Comparison of ENCODE assay signal across 18 cellular contexts in genomic region chr11:107140988-107141387, GRCh38.
"Had no signal": no experiment of that assay in that cellular context is flagged by ENCODE, and none has a peak within 500 bp of the region (broad histone marks: within the 10 kb centered on the region; RNA-seq: fewer than 3 reads in every experiment).

No MANE protein-coding gene starts in this region.

- H3K4me1 ChIP-seq: heart left ventricle, neural progenitor cell, pancreas, right lobe of liver, spleen, testis, tibial nerve had no signal

- DNase-seq: effector memory CD4-positive, alpha-beta T cell; heart left ventricle; hippocampal formation; mammary epithelial cell; natural killer cell; nucleus accumbens; pancreas; right lobe of liver; spleen; stimulated activated CD4-positive, alpha-beta T cell treated with anti-CD3 and anti-CD28 coated beads, Interleukin-15, amount 100 ng/mL, for 24 hours; stimulated activated CD4-positive, alpha-beta T cell treated with anti-CD3 and anti-CD28 coated beads, Interleukin-1b, Interleukin-23, amount 100 ng/mL, for 48 hours; stimulated activated CD4-positive, alpha-beta T cell treated with anti-CD3 and anti-CD28 coated beads, Interleukin-4, amount 100 ng/mL, for 24 hours; testis had no signal

- ATAC-seq: esophagus mucosa; heart left ventricle; left lobe of liver; natural killer cell; pancreas; right lobe of liver; stimulated activated memory B cell treated with anti-CD40 and anti-IgM and Interleukin-4, amounts not matched to agents 10 μg/mL and 1 μg/mL and 100 μg/mL, for 72 hours had no signal

- H3K9ac ChIP-seq: neural progenitor cell had no signal

- H3K9me3 ChIP-seq: pancreas, right lobe of liver, testis had no signal

- H3K4me3 ChIP-seq: heart left ventricle, neural progenitor cell, pancreas, right lobe of liver, spleen, testis, tibial nerve had no signal

- H3K4me2 ChIP-seq: neural progenitor cell had no signal

- H3K27me3 ChIP-seq: heart left ventricle, neural progenitor cell, pancreas, right lobe of liver, spleen, testis, tibial nerve had no signal

- H2AFZ ChIP-seq: neural progenitor cell had no signal

- H3K36me3 ChIP-seq: heart left ventricle, neural progenitor cell, pancreas, right lobe of liver, spleen, tibial nerve had no signal

- H3K27ac ChIP-seq: heart left ventricle, neural progenitor cell, pancreas, right lobe of liver, spleen, testis, tibial nerve had no signal
